Comparison of ENCODE assay signal across 29 cellular contexts in genomic region chr3:120059081-120059864, GRCh38. TPM values are rescaled to one million over a fixed set of nuclear protein-coding genes. Genes with fewer than 3 reads are reported as not detected.
A peak's percentile ranks its signal among the peaks of the same experiment; 100 is the strongest.
DNase-seq lines count a peak whose midpoint lies in the region; ATAC-seq, FAIRE-seq and TF ChIP-seq lines count a peak whose summit lies in the region.
"Had no signal": no experiment of that assay in that cellular context is flagged by ENCODE, and none has a peak within 500 bp of the region (broad histone marks: within the 10 kb centered on the region; RNA-seq: fewer than 3 reads in every experiment).

No MANE protein-coding gene starts in this region.

- TF ChIP-seq POLR2A in GM12878 (IDR thresholded peaks at IDR 0.05; ENCODE audit: low read depth, low read length), result no peak

- 3% methylated on average over 3 of the region's 3 CpGs for WGBS in GM12878 (ENCODE audit: insufficient coverage, insufficient replicate concordance, low lambda C conversion rate, missing lambda C conversion rate)

- peaks cover 7% of the 10 kb centered on the region for H3K4me1 ChIP-seq in GM12878 (ENCODE audit: control insufficient read depth, insufficient read depth, low read length)
- H3K4me1 ChIP-seq in osteoblast (ENCODE audit: insufficient read depth, low read length), result no peaks in the 10 kb centered on the region
- no peaks in the 10 kb centered on the region for H3K4me1 ChIP-seq in mucosa of descending colon (ENCODE audit: low read depth)

- H3K79me2 ChIP-seq in GM12878 (ENCODE audit: control insufficient read depth, insufficient read depth, low read length), result peaks cover 94% of the 10 kb centered on the region
- H3K79me2 ChIP-seq in osteoblast (ENCODE audit: insufficient read depth, low read length), result peaks cover 98% of the 10 kb centered on the region

- H4K20me1 ChIP-seq in GM12878 (ENCODE audit: control insufficient read depth, insufficient read depth) (0 out of 2 replicates have a peak, but pooled peaks cover 4% of the 10 kb centered on the region), osteoblast (ENCODE audit: insufficient read depth, low read length) (peaks cover 89% of the 10 kb centered on the region)

- no peak for TF ChIP-seq EP300 in GM12878 (IDR thresholded peaks at IDR 0.05; ENCODE audit: borderline replicate concordance in 1 of 2, control insufficient read depth in 1 of 2, low read depth in 2 of 2, low read length in 2 of 2)

- no peak for TF ChIP-seq CTCF in GM12878 (IDR thresholded peaks at IDR 0.05 in 2 of 3, conservative IDR thresholded peaks at IDR 0.05 in 1 of 3; ENCODE audit: control insufficient read depth in 2 of 3, extremely low read depth in 1 of 3, insufficient read depth in 1 of 3, low read depth in 3 of 3, low read length in 3 of 3)
- no peak for TF ChIP-seq CTCF in osteoblast (IDR thresholded peaks at IDR 0.05; ENCODE audit: extremely low read depth, low read depth, low read length)
- no peak for TF ChIP-seq CTCF in mucosa of descending colon (IDR thresholded peaks at IDR 0.05)

- ATAC-seq in GM12878, result peak; percentile 69
- no peak for ATAC-seq in mucosa of descending colon
- ATAC-seq in HG03565 (IDR thresholded peaks at IDR 0.05; ENCODE audit: unreplicated experiment), result no peak
- ATAC-seq: activated T-helper 17 cell treated with anti-CD3 and anti-CD28 coated beads, Interleukin-2, amount 50 U/mL, for 72 hours; right lobe of liver; stimulated activated naive CD8-positive, alpha-beta T cell treated with anti-CD3 and anti-CD28 coated beads, Interleukin-15, amount 100 ng/mL, for 72 hours had no signal

- peak overlapping the region; percentile 16; the same call in 1 of the 2 replicates for H3K27ac ChIP-seq in GM12878 (ENCODE audit: control insufficient read depth, insufficient read depth)
- H3K27ac ChIP-seq in osteoblast (ENCODE audit: low read depth, low read length), result no peak overlapping the region
- H3K27ac ChIP-seq: 22Rv1, right lobe of liver, tibial artery had no signal

- FAIRE-seq in GM19239 (lab: Jason Lieb, UNC) (peak; percentile 21), GM12878 (lab: Jason Lieb, UNC) (no peak)
- FAIRE-seq: astrocyte, G401.6, HTR-8/SVneo had no signal

- in situ Hi-C loops in GM12878 (cut with MboI), result no loop called here

- RAD21 ChIA-PET in GM12878 (lab: Charles Lee; ENCODE audit: unreplicated experiment), result interaction anchor here (0.6 to 1.6 kb wide), 10 partner anchors 14 to 167 kb away, joined by 3 to 6 read pairs (median 4); no protein-coding TSS in a partner anchor

- H3K36me3 ChIP-seq in GM12878 (ENCODE audit: control insufficient read depth in 2 of 2, insufficient read depth in 2 of 2, low read length in 1 of 2), result peaks cover 0 to 2% of the 10 kb centered on the region in 2 experiments; a peak in 1 of 4 replicates
- no peaks in the 10 kb centered on the region for H3K36me3 ChIP-seq in osteoblast (ENCODE audit: insufficient read depth, low read length)
- H3K36me3 ChIP-seq in mucosa of descending colon (ENCODE audit: low read depth), result no peaks in the 10 kb centered on the region
- H3K36me3 ChIP-seq: right lobe of liver, tibial artery had no signal

- H3K27me3 ChIP-seq in GM12878 (replicated peaks in 1 of 2; ENCODE audit: control insufficient read depth in 2 of 2, insufficient read depth in 2 of 2, low read length in 1 of 2) (no peaks in the 10 kb centered on the region), osteoblast (ENCODE audit: insufficient read depth, low read length) (no peaks in the 10 kb centered on the region)
- H3K27me3 ChIP-seq: right lobe of liver, tibial artery had no signal

- no peak overlapping the region; the same call in 1 of the 2 replicates for H3K4me3 ChIP-seq in GM12878
- no peak overlapping the region for H3K4me3 ChIP-seq in osteoblast (ENCODE audit: insufficient read depth, low read length)
- H3K4me3 ChIP-seq in mucosa of descending colon, result no peak overlapping the region
- H3K4me3 ChIP-seq: right lobe of liver, tibial artery had no signal

- 0 out of 2 replicates have a peak overlapping the region, but pooled peaks have one; percentile 10 for H3K4me2 ChIP-seq in GM12878 (ENCODE audit: control insufficient read depth, insufficient read depth)
- no peak overlapping the region for H3K4me2 ChIP-seq in osteoblast (ENCODE audit: insufficient read depth, low read length)

- CTCF ChIA-PET in GM12878 (lab: Yijun Ruan, JAX), result interaction anchor here (0.8 to 1.8 kb wide), 8 partner anchors 8 to 167 kb away, joined by 3 to 7 read pairs (median 4); partner anchors contain the start of gene GSK3B

- no peak overlapping the region; the same call in 1 of the 2 replicates for H3K9ac ChIP-seq in GM12878 (ENCODE audit: control insufficient read depth, insufficient read depth, low read length)

- DNase-seq in NCI-H82 (lab: John Stamatoyannopoulos, UW) (peak; percentile 24), NCI-H82 treated with DMSO at 0.1 percent for 48 hours (lab: John Stamatoyannopoulos, UW; ENCODE audit: unreplicated experiment) (no peak), GM19239 (ENCODE audit: insufficient read length, low spot score) (no peak), GM12878 (ENCODE audit: low read depth, low spot score) (no peak), osteoblast (ENCODE audit: insufficient read length, low spot score, missing footprints) (peak; percentile 23), mucosa of descending colon (no peak)
- no peak for DNase-seq in stimulated activated CD4-positive, alpha-beta T cell treated with anti-CD3 and anti-CD28 coated beads, Interleukin-15, amount 100 ng/mL, for 24 hours
- DNase-seq: activated CD4-positive, alpha-beta T cell treated with anti-CD3 and anti-CD28 coated beads, Interleukin-2, amount 50 U/mL, for 4 hours; activated CD4-positive, CD25-positive, alpha-beta regulatory T cell; activated naive CD8-positive, alpha-beta T cell treated with anti-CD3 and anti-CD28 coated beads for 36 hours; AML-193; DMS53; head of caudate nucleus; KBM-7; mesendoderm; MM.1S; NCI-H1436; NCI-H446; posterior cingulate gyrus; right lobe of liver; Right ventricle myocardium superior; stimulated activated naive CD8-positive, alpha-beta T cell treated with anti-CD3 and anti-CD28 coated beads, Interleukin-15, amount 100 ng/mL, for 72 hours; tibial artery had no signal

- TF ChIP-seq RAD21 in GM12878 (IDR thresholded peaks at IDR 0.05; ENCODE audit: insufficient read depth, low read depth, low read length), result no peak

- H3K9me3 ChIP-seq in GM12878 (replicated peaks; ENCODE audit: control insufficient read depth, insufficient read depth, low read length), result peaks cover 5% of the 10 kb centered on the region
- H3K9me3 ChIP-seq in osteoblast (ENCODE audit: low read depth, low read length), result no peaks in the 10 kb centered on the region
- H3K9me3 ChIP-seq in mucosa of descending colon, result no peaks in the 10 kb centered on the region
- H3K9me3 ChIP-seq: right lobe of liver, tibial artery had no signal

- POLR2A ChIA-PET in GM12878 (lab: Charles Lee), result interaction anchor here (0.5 to 1.8 kb wide), 5 partner anchors 8 to 228 kb away, joined by 3 to 8 read pairs (median 5); no protein-coding TSS in a partner anchor

- TSS peak; percentile 22 for BruUV-seq in GM12878 (replicated peaks; lab: Mats Ljungman, UMichigan)

- H2AFZ ChIP-seq in GM12878 (ENCODE audit: control insufficient read depth, low read depth, low read length) (no peak overlapping the region), osteoblast (ENCODE audit: low read length) (no peak overlapping the region)

- SMC1A ChIA-PET in GM12878 (lab: Charles Lee; ENCODE audit: uncharacterized antibody, unreplicated experiment), result interaction anchor here (0.7 to 2.1 kb wide), 19 partner anchors 8 to 168 kb away, joined by 3 to 10 read pairs (median 3); no protein-coding TSS in a partner anchor

- intact Hi-C loops in GM12878 (cut with micrococcal nuclease; ENCODE audit: unreplicated experiment) (no loop called here), mucosa of descending colon (cut with DNase I, micrococcal nuclease) (no loop called here)

TF ChIP-seq in GM12878, 131 proteins besides CTCF, POLR2A, EP300 and RAD21 (continues in another document):
- TF ChIP-seq BCLAF1 (IDR thresholded peaks at IDR 0.05) (no peak), MTA2 (IDR thresholded peaks at IDR 0.05; ENCODE audit: low read depth) (0 out of 2 replicates have a peak, but pooled peaks have one; percentile 25)

RNA-seq across cellular contexts. Expression of gene GSK3B, which starts 35.0 kb away (rescaled TPM):
- total RNA-seq in GM12878 (2013; cell fraction: nucleolus; rRNA removed), result 126 and 127 TPM in 2 replicates
- total RNA-seq in GM12878 (2014; rRNA removed), result 28.0 and 29.4 TPM in 2 replicates
- total RNA-seq in GM12878 (2014; rRNA removed; fragmentation: Illumina TruSeq; extraction: Trizol), result 39.4 and 39.6 TPM in 2 replicates
- total RNA-seq in GM12878 (2021), result 43.9 and 44.5 TPM in 2 replicates
- 12.9 TPM for polyA plus RNA-seq in GM12878 (2011; ENCODE audit: low read depth)
- 49.8 and 51.6 TPM in 2 replicates for polyA plus RNA-seq in GM12878 (2011; rRNA removed)
- polyA plus RNA-seq in GM12878 (2011; cell fraction: cytosol; rRNA removed), result 29.6 and 31.9 TPM in 2 replicates
- 20.8 and 21.6 TPM in 2 replicates for polyA plus RNA-seq in GM12878 (2011; cell fraction: nucleus; rRNA removed)
- 20.5 and 22.8 TPM in 2 replicates for polyA plus RNA-seq in GM12878 (2012)
- polyA plus RNA-seq in GM12878 (2014; fragmentation: Illumina TruSeq; extraction: Trizol), result 41.5 and 43.3 TPM in 2 replicates
- 1 to 10 TPM; 8.5 to 8.8 TPM for polyA plus RNA-seq in GM12878 (2014; fragmentation: Nextera tagmentation; extraction: Ambion mirVana)
- 17.3 and 23.1 TPM in 2 replicates for polyA plus RNA-seq in GM12878 (2014; rRNA removed)
- polyA plus RNA-seq in GM12878 (2016; fragmentation: Nextera tagmentation; extraction: Ambion mirVana), result 10 to 100 TPM; 20.2 to 21.9 TPM
- 83.0 and 113 TPM in 2 replicates for polyA minus RNA-seq in GM12878 (2011; rRNA and poly(A)+ RNA removed)
- 36.4 and 56.3 TPM in 2 replicates for polyA minus RNA-seq in GM12878 (2011; cell fraction: cytosol; rRNA and poly(A)+ RNA removed)
- polyA minus RNA-seq in GM12878 (2011; cell fraction: nucleus; rRNA and poly(A)+ RNA removed), result 46.9 and 65.3 TPM in 2 replicates
- 79.9 and 87.9 TPM in 2 replicates for total RNA-seq in osteoblast
- total RNA-seq in mucosa of descending colon, result 10 to 100 TPM; 40.1 to 41.9 (median 41.0) TPM

Comparison
In these comparisons a context has a peak if more than half of its experiments do, and no peak if none do; other contexts are left out.
1. DNase-seq: peak in NCI-H82 (single experiment) and osteoblast (single experiment); none in NCI-H82 treated with DMSO at 0.1 percent for 48 hours (single experiment), GM19239 (single experiment), GM12878 (single experiment), mucosa of descending colon (0 of 3) and stimulated activated CD4-positive, alpha-beta T cell treated with anti-CD3 and anti-CD28 coated beads, Interleukin-15, amount 100 ng/mL, for 24 hours (single experiment).